Comparison of ENCODE assay signal across 8 cellular contexts in the genomic region with DNA sequence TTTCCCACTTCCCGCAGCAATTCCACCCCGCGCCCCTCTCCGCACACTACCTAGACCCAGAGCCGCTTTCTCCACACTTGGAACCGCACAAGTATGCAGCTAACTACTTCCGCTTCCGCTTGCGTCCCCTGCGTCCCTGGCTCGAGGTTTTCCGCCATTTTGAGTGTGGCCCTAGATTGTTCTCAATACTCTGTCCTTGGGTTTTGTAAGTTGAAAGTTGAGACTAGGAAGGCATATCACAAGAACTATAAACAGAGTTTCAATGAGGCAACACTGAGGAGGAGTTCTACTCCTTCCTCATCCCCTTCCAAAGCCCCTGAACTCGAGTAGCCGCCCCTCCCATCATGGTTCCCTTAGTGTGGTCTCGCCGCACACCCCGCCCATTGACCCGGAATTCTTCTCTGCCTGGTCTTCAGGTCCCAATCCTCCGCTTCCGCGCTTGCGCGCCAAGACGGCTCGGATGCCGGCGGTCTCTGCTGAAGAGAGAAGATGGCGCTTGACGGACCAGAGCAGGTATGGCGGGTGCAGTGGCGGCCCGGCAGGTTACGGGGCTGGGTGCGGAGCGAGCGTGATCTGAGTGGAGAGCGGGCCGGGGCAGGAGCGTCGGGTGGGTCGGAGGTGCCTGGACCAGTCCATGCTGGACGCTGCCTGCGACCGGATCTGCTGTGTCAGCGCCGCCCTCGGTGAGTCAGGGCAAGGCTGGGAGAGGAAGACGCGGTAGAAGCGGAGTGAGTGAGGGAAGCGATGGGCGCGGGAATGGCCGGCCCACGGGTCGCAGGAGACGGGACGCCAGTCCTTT. TPM values are rescaled to one million over a fixed set of nuclear protein-coding genes. Genes with fewer than 3 reads are reported as not detected.
A peak's percentile ranks its signal among the peaks of the same experiment; 100 is the strongest.
DNase-seq lines count a peak whose midpoint lies in the region; ATAC-seq, FAIRE-seq and TF ChIP-seq lines count a peak whose summit lies in the region.

A gene with protein sequence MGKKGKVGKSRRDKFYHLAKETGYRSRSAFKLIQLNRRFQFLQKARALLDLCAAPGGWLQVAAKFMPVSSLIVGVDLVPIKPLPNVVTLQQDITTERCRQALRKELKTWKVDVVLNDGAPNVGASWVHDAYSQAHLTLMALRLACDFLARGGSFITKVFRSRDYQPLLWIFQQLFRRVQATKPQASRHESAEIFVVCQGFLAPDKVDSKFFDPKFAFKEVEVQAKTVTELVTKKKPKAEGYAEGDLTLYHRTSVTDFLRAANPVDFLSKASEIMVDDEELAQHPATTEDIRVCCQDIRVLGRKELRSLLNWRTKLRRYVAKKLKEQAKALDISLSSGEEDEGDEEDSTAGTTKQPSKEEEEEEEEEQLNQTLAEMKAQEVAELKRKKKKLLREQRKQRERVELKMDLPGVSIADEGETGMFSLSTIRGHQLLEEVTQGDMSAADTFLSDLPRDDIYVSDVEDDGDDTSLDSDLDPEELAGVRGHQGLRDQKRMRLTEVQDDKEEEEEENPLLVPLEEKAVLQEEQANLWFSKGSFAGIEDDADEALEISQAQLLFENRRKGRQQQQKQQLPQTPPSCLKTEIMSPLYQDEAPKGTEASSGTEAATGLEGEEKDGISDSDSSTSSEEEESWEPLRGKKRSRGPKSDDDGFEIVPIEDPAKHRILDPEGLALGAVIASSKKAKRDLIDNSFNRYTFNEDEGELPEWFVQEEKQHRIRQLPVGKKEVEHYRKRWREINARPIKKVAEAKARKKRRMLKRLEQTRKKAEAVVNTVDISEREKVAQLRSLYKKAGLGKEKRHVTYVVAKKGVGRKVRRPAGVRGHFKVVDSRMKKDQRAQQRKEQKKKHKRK (minus strand): TSS at position 662 of the 799 bp plus-strand sequence. CDS start 761 bp downstream, outside the sequence.
A gene (plus strand): TSS at position 430 of the 799 bp plus-strand sequence. CDS start 60 bp downstream, at position 490.

- H3K4me1 ChIP-seq in astrocyte (ENCODE audit: insufficient read depth, low read length) (peaks cover 18% of the 10 kb centered on the region), hepatocyte (ENCODE audit: insufficient read depth) (peaks cover 20% of the 10 kb centered on the region)

- H3K79me2 ChIP-seq in astrocyte (ENCODE audit: insufficient read depth, low read length) (peaks cover 81% of the 10 kb centered on the region), hepatocyte (peaks cover 49% of the 10 kb centered on the region)

- H3K27me3 ChIP-seq in astrocyte (ENCODE audit: insufficient read depth, low read length) (no peaks in the 10 kb centered on the region), hepatocyte (no peaks in the 10 kb centered on the region)

- H3K9me3 ChIP-seq in astrocyte (ENCODE audit: insufficient read depth, low read depth, low read length) (no peaks in the 10 kb centered on the region), hepatocyte (ENCODE audit: low read depth) (no peaks in the 10 kb centered on the region)

- peak within 1 kb of the TSS; percentile 96 for H3K4me3 ChIP-seq in astrocyte (ENCODE audit: insufficient read depth, low read depth, low read length)
- H3K4me3 ChIP-seq in hepatocyte: peak within 1 kb of the TSS; percentile 72

- H3K27ac ChIP-seq in astrocyte (ENCODE audit: low read depth, low read length): peak within 1 kb of the TSS; percentile 94
- peak within 1 kb of the TSS; percentile 91 for H3K27ac ChIP-seq in hepatocyte

- peak within 1 kb of the TSS; percentile 97 for H3K27ac Mint-ChIP-seq in T-helper 2 cell treated with Interferon-gamma antibody and Interleukin-4, amounts not matched to agents 5 μg/mL and 100 μg/mL, for 36 hours
- peak within 1 kb of the TSS; percentile 100 for H3K27ac Mint-ChIP-seq in astrocyte (ENCODE audit: unreplicated experiment)

- H3K9me3 Mint-ChIP-seq in T-helper 2 cell treated with Interferon-gamma antibody and Interleukin-4, amounts not matched to agents 5 μg/mL and 100 μg/mL, for 36 hours: no peaks in the 10 kb centered on the region
- H3K9me3 Mint-ChIP-seq in astrocyte (ENCODE audit: unreplicated experiment): no peaks in the 10 kb centered on the region

- H3K4me3 Mint-ChIP-seq in T-helper 2 cell treated with Interferon-gamma antibody and Interleukin-4, amounts not matched to agents 5 μg/mL and 100 μg/mL, for 36 hours: peak within 1 kb of the TSS; percentile 97
- H3K4me3 Mint-ChIP-seq in astrocyte (ENCODE audit: unreplicated experiment): peak within 1 kb of the TSS; percentile 98

- H3K9ac ChIP-seq in astrocyte (ENCODE audit: low read length): peak within 1 kb of the TSS; percentile 85

- H3K4me2 ChIP-seq in astrocyte (ENCODE audit: low read length) (peak within 1 kb of the TSS; percentile 92), hepatocyte (peak within 1 kb of the TSS; percentile 98)

- FAIRE-seq in astrocyte (lab: Jason Lieb, UNC): no peak

- H3K9me2 ChIP-seq in hepatocyte (replicated peaks; ENCODE audit: insufficient read depth): no peaks in the 10 kb centered on the region

- peak; percentile 81 for ATAC-seq in GM18505 (IDR thresholded peaks at IDR 0.05; ENCODE audit: unreplicated experiment)
- ATAC-seq in HG02973 (IDR thresholded peaks at IDR 0.05; ENCODE audit: unreplicated experiment): peak; percentile 82

- H3K4me1 Mint-ChIP-seq in T-helper 2 cell treated with Interferon-gamma antibody and Interleukin-4, amounts not matched to agents 5 μg/mL and 100 μg/mL, for 36 hours (ENCODE audit: low read depth): peaks cover 59% of the 10 kb centered on the region
- H3K4me1 Mint-ChIP-seq in astrocyte (ENCODE audit: low read depth, unreplicated experiment): peaks cover 14% of the 10 kb centered on the region

- peaks cover 68% of the 10 kb centered on the region for H3K36me3 ChIP-seq in astrocyte (ENCODE audit: insufficient read depth, low read length)
- H3K36me3 ChIP-seq in hepatocyte (replicated peaks; ENCODE audit: insufficient read depth, low read depth): peaks cover 4% of the 10 kb centered on the region

- H2AFZ ChIP-seq in astrocyte (ENCODE audit: low read depth, low read length): peak within 1 kb of the TSS; percentile 71
- H2AFZ ChIP-seq in hepatocyte: peak within 1 kb of the TSS; percentile 41

- under 1% methylated on average over 53 of the region's 58 CpGs for WGBS in hepatocyte (ENCODE audit: low lambda C conversion rate, missing lambda C conversion rate)

- DNase-seq in NCI-H1930 (lab: John Stamatoyannopoulos, UW) (peak; percentile 92), astrocyte (ENCODE audit: low read depth) (peak; percentile 90), hepatocyte (ENCODE audit: low spot score) (peak; percentile 96), renal cortical epithelial cell (ENCODE audit: low read depth) (peak; percentile 93), cortex of kidney (lab: John Stamatoyannopoulos, UW) (no peak)
- peak; percentile 95 for DNase-seq in T-helper 2 cell treated with Interferon-gamma antibody and Interleukin-4, amounts not matched to agents 5 μg/mL and 100 μg/mL, for 36 hours (ENCODE audit: low spot score)

- TF ChIP-seq CTCF in astrocyte (IDR thresholded peaks at IDR 0.05; ENCODE audit: insufficient read depth, low read depth, low read length) (peak; percentile 19), hepatocyte (IDR thresholded peaks at IDR 0.05; ENCODE audit: poor library complexity) (peak; percentile 53)

- H4K20me1 ChIP-seq in astrocyte (ENCODE audit: insufficient read depth, low read length): peaks cover 65% of the 10 kb centered on the region
- H4K20me1 ChIP-seq in hepatocyte (ENCODE audit: insufficient read depth, poor library complexity, severe bottlenecking): no peaks in the 10 kb centered on the region

- peak; percentile 95 for TF ChIP-seq POLR2A in GM18505 (IDR thresholded peaks at IDR 0.05; ENCODE audit: borderline replicate concordance, extremely low read depth, insufficient read depth, insufficient read length)

- H3K36me3 Mint-ChIP-seq in T-helper 2 cell treated with Interferon-gamma antibody and Interleukin-4, amounts not matched to agents 5 μg/mL and 100 μg/mL, for 36 hours (ENCODE audit: low read depth): peaks cover 74% of the 10 kb centered on the region
- peaks cover 51% of the 10 kb centered on the region for H3K36me3 Mint-ChIP-seq in astrocyte (ENCODE audit: low read depth, unreplicated experiment)

- H3K27me3 Mint-ChIP-seq in T-helper 2 cell treated with Interferon-gamma antibody and Interleukin-4, amounts not matched to agents 5 μg/mL and 100 μg/mL, for 36 hours (ENCODE audit: low read depth): no peaks in the 10 kb centered on the region
- no peaks in the 10 kb centered on the region for H3K27me3 Mint-ChIP-seq in astrocyte (ENCODE audit: low read depth, unreplicated experiment)

RNA-seq across cellular contexts. Expression of the first gene that starts in this region (rescaled TPM):
- total RNA-seq in astrocyte (41.8 and 50.2 TPM in 2 replicates), hepatocyte (27.0 and 28.5 TPM in 2 replicates), renal cortical epithelial cell (76.1 and 100 TPM in 2 replicates)
- polyA plus RNA-seq in hepatocyte: 28.5 and 30.0 TPM in 2 replicates

RNA-seq across cellular contexts. Expression of the second gene that starts in this region (rescaled TPM):
- total RNA-seq in astrocyte (110 and 116 TPM in 2 replicates), hepatocyte (37.3 and 46.6 TPM in 2 replicates), renal cortical epithelial cell (37.0 and 132 TPM in 2 replicates)
- polyA plus RNA-seq in hepatocyte: 129 and 132 TPM in 2 replicates
